ENCODE assay signal across 26 cellular contexts in genomic region chr6:53770690-53771320, GRCh38. TPM values are rescaled to one million over a fixed set of nuclear protein-coding genes. Genes with fewer than 3 reads are reported as not detected.
A peak's percentile ranks its signal among the peaks of the same experiment; 100 is the strongest.
DNase-seq lines count a peak whose midpoint lies in the region; TF ChIP-seq lines count a peak whose summit lies in the region.
"Had no signal": no experiment of that assay in that cellular context is flagged by ENCODE, and none has a peak within 500 bp of the region (broad histone marks: within the 10 kb centered on the region; RNA-seq: fewer than 3 reads in every experiment).

No MANE protein-coding gene starts in this region.

- no peak for TF ChIP-seq CTCF in HEK293 (tag by site-specific recombination; IDR thresholded peaks at IDR 0.05)
- TF ChIP-seq CTCF in RWPE1 (conservative IDR thresholded peaks at IDR 0.05; ENCODE audit: low read depth), result no peak
- no peak for TF ChIP-seq CTCF in fibroblast of villous mesenchyme (IDR thresholded peaks at IDR 0.05; ENCODE audit: insufficient read depth, low read depth, low read length)
- no peak for TF ChIP-seq CTCF in suprapubic skin (IDR thresholded peaks at IDR 0.05)

- WGBS in suprapubic skin, result 62% methylated on average over 3 of the region's 3 CpGs

- POLR2A ChIA-PET in HEK293 (lab: Yijun Ruan, JAX) (interaction anchor here (2.5 kb wide), 1 partner anchor 23 kb away, joined by 17 read pairs; the partner anchor contains the start of gene LRRC1), RWPE1 (lab: Yijun Ruan, JAX; ENCODE audit: low non-redundant PET) (no interaction called here)

- H3K9me3 ChIP-seq in HEK293 (ENCODE audit: control insufficient read depth, insufficient read depth, low read depth, low read length) (no peaks in the 10 kb centered on the region), suprapubic skin (no peaks in the 10 kb centered on the region)
- H3K9me3 ChIP-seq: mucosa of descending colon, pancreas, transverse colon had no signal

- no peaks in the 10 kb centered on the region for H3K36me3 ChIP-seq in HEK293 (ENCODE audit: control insufficient read depth in 2 of 2, insufficient read depth in 1 of 2, low read length in 2 of 2)
- no peaks in the 10 kb centered on the region for H3K36me3 ChIP-seq in suprapubic skin
- H3K36me3 ChIP-seq: pancreas, transverse colon had no signal

- peak; percentile 33 for DNase-seq in RWPE1 (ENCODE audit: low spot score)
- peak; percentile 18 for DNase-seq in fibroblast of villous mesenchyme (ENCODE audit: low read depth)
- no peak for DNase-seq in suprapubic skin (ENCODE audit: low spot score in 2 of 2)
- DNase-seq in A172 (ENCODE audit: low spot score), result no peak
- DNase-seq in epidermal melanocyte (ENCODE audit: insufficient read length, low spot score), result no peak
- DNase-seq in NCI-H2107 treated with DMSO at 0.1 percent for 48 hours (lab: John Stamatoyannopoulos, UW; ENCODE audit: unreplicated experiment), result no peak
- DNase-seq: activated CD4-positive, alpha-beta T cell treated with anti-CD3 and anti-CD28 coated beads, Interleukin-2, amount 50 U/mL, for 4 hours; activated naive CD4-positive, alpha-beta T cell treated with anti-CD3 and anti-CD28 coated beads for 36 hours; amniotic stem cell; Calu3; islet precursor cell; Kasumi-1; mucosa of descending colon; NCI-H69; nephron progenitor cell; pancreas; retina; stimulated activated CD4-positive, alpha-beta T cell treated with anti-CD3 and anti-CD28 coated beads, Interleukin-1b, Interleukin-23, amount 100 ng/mL, for 48 hours; stimulated activated CD8-positive, alpha-beta memory T cell treated with anti-CD3 and anti-CD28 coated beads, Interleukin-4, amount 100 ng/mL, for 48 hours; stimulated activated naive CD8-positive, alpha-beta T cell treated with anti-CD3 and anti-CD28 coated beads, Interleukin-15, amount 100 ng/mL, for 72 hours; transverse colon had no signal

- CTCF ChIA-PET in HEK293 (lab: Yijun Ruan, JAX), result interaction anchor here (1.0 to 1.9 kb wide), 4 partner anchors 36 to 52 kb away, joined by 4 to 9 read pairs (median 6); no protein-coding TSS in a partner anchor
- CTCF ChIA-PET in RWPE1 (lab: Yijun Ruan, JAX), result no interaction called here

- no peaks in the 10 kb centered on the region for H3K27me3 ChIP-seq in suprapubic skin
- H3K27me3 ChIP-seq: pancreas, transverse colon had no signal

- no peak for TF ChIP-seq EP300 in suprapubic skin (IDR thresholded peaks at IDR 0.05)

- H3K4me1 ChIP-seq in HEK293 (ENCODE audit: control insufficient read depth, insufficient read depth, low read length), result peaks cover 6% of the 10 kb centered on the region
- peaks cover 13% of the 10 kb centered on the region for H3K4me1 ChIP-seq in suprapubic skin
- H3K4me1 ChIP-seq: pancreas, transverse colon had no signal

- H3K4me3 ChIP-seq in HEK293 (ENCODE audit: low read depth, low read length), result no peak overlapping the region
- no peak overlapping the region for H3K4me3 ChIP-seq in fibroblast of villous mesenchyme (ENCODE audit: low read depth, low read length)
- no peak overlapping the region for H3K4me3 ChIP-seq in suprapubic skin
- H3K4me3 ChIP-seq: GM23338, mucosa of descending colon, pancreas, smooth muscle cell, transverse colon had no signal

- TF ChIP-seq POLR2A in suprapubic skin (IDR thresholded peaks at IDR 0.05), result no peak

- H3K27ac ChIP-seq in HEK293 (ENCODE audit: extremely low read depth, low read depth, low read length), result no peak overlapping the region
- H3K27ac ChIP-seq in RWPE1, result no peak overlapping the region
- H3K27ac ChIP-seq in suprapubic skin, result peak overlapping the region; percentile 33
- H3K27ac ChIP-seq: C4-2B, HL-60, pancreas, transverse colon had no signal

TF ChIP-seq in HEK293, 187 proteins besides CTCF, POLR2A, EP300 and RAD21:
- TF ChIP-seq TRIM28 (IDR thresholded peaks at IDR 0.05; ENCODE audit: borderline replicate concordance, low read length) (peak; percentile 76; the same call in 1 of the 2 replicates), ZNF24 (tag by site-specific recombination; IDR thresholded peaks at IDR 0.05) (no peak), SCRT2 (tag by site-specific recombination; IDR thresholded peaks at IDR 0.05) (no peak), ZBTB20 (tag by site-specific recombination; IDR thresholded peaks at IDR 0.05) (peak; percentile 56; the same call in 1 of the 2 replicates)

RNA-seq across cellular contexts. Expression of gene LRRC1, which starts 24.0 kb away (rescaled TPM):
- total RNA-seq in fibroblast of villous mesenchyme, result 17.7 and 18.6 TPM in 2 replicates
- total RNA-seq in suprapubic skin, result 10 to 100 TPM; 34.6 to 80.9 (median 42.4) TPM
- 11.3 and 13.3 TPM in 2 replicates for total RNA-seq in A172 (2014; rRNA removed; shearing (Covaris generic))

Comparison
In these comparisons a context has a peak if more than half of its experiments do, and no peak if none do; other contexts are left out.
1. DNase-seq: peak in RWPE1 (single experiment) and fibroblast of villous mesenchyme (single experiment); none in suprapubic skin (0 of 2), A172 (single experiment), epidermal melanocyte (single experiment) and NCI-H2107 treated with DMSO at 0.1 percent for 48 hours (single experiment).